ENCODE assay signal across 24 cellular contexts in genomic region chr2:182482511-182482910, GRCh38. TPM values are rescaled to one million over a fixed set of nuclear protein-coding genes. Genes with fewer than 3 reads are reported as not detected.
"Had no signal": no experiment of that assay in that cellular context is flagged by ENCODE, and none has a peak within 500 bp of the region (broad histone marks: within the 10 kb centered on the region; RNA-seq: fewer than 3 reads in every experiment).

No MANE protein-coding gene starts in this region.

- H3K9me3 ChIP-seq: adrenal gland, ascending aorta, lower lobe of right lung, right atrium auricular region, tibial artery had no signal

- H3K27me3 Mint-ChIP-seq: activated T-cell treated with anti-CD3 and anti-CD28 coated beads, Interleukin-2, amount 50 U/mL, for 24 hours; activated T-helper 17 cell treated with anti-CD3 and anti-CD28 coated beads, Interleukin-2, amount 50 U/mL, for 72 hours; central memory CD8-positive, alpha-beta T cell; progenitor cell of endocrine pancreas; stimulated activated naive CD8-positive, alpha-beta T cell treated with anti-CD3 and anti-CD28 coated beads, Interleukin-15, Interleukin-2, amounts not matched to agents 100 ng/mL and 50 ng/mL, for 24 hours had no signal

- H3K9me3 Mint-ChIP-seq: activated T-cell treated with anti-CD3 and anti-CD28 coated beads, Interleukin-2, amount 50 U/mL, for 24 hours; activated T-helper 17 cell treated with anti-CD3 and anti-CD28 coated beads, Interleukin-2, amount 50 U/mL, for 72 hours; stimulated activated naive CD8-positive, alpha-beta T cell treated with anti-CD3 and anti-CD28 coated beads, Interleukin-15, Interleukin-2, amounts not matched to agents 100 ng/mL and 50 ng/mL, for 24 hours had no signal

- DNase-seq: activated CD4-positive, alpha-beta T cell treated with anti-CD3 and anti-CD28 coated beads for 1 hour; activated T-cell treated with anti-CD3 and anti-CD28 coated beads, Interleukin-2, amount 50 U/mL, for 24 hours; adrenal gland; erythroblast; foreskin fibroblast; lower lobe of right lung; naive thymus-derived CD4-positive, alpha-beta T cell; stimulated activated CD4-positive, alpha-beta T cell treated with anti-CD3 and anti-CD28 coated beads, Interleukin-12 subunit alpha, Interleukin-12 subunit beta, amount 100 ng/mL, for 4 hours; T-helper 1 cell; tibial artery; WERI-Rb-1 had no signal

- H3K27ac ChIP-seq: adrenal gland, ascending aorta, coronary artery, lower lobe of right lung, right atrium auricular region, tibial artery, WERI-Rb-1 had no signal

- H3K36me3 ChIP-seq: adrenal gland, ascending aorta, lower lobe of right lung, right atrium auricular region, tibial artery, WERI-Rb-1 had no signal

- H3K27me3 ChIP-seq: adrenal gland, ascending aorta, right atrium auricular region, tibial artery had no signal

- H3K36me3 Mint-ChIP-seq: activated naive CD4-positive, alpha-beta T cell treated with anti-CD3 and anti-CD28 coated beads, Interleukin-2, amount 50 U/mL, for 72 hours; naive thymus-derived CD4-positive, alpha-beta T cell had no signal

- FAIRE-seq: endometrium, TTC549, urothelium cell line had no signal

- H3K4me1 Mint-ChIP-seq: activated T-helper 17 cell treated with anti-CD3 and anti-CD28 coated beads, Interleukin-2, amount 50 U/mL, for 72 hours; central memory CD8-positive, alpha-beta T cell; naive thymus-derived CD4-positive, alpha-beta T cell had no signal

- H3K4me3 ChIP-seq: adrenal gland, ascending aorta, coronary artery, lower lobe of right lung, right atrium auricular region, tibial artery had no signal

- H3K4me3 Mint-ChIP-seq: activated T-cell treated with anti-CD3 and anti-CD28 coated beads, Interleukin-2, amount 50 U/mL, for 24 hours; activated T-helper 17 cell treated with anti-CD3 and anti-CD28 coated beads, Interleukin-2, amount 50 U/mL, for 72 hours; central memory CD8-positive, alpha-beta T cell; naive thymus-derived CD4-positive, alpha-beta T cell; neural crest cell; stimulated activated naive CD8-positive, alpha-beta T cell treated with anti-CD3 and anti-CD28 coated beads, Interleukin-15, Interleukin-2, amounts not matched to agents 100 ng/mL and 50 ng/mL, for 24 hours had no signal

- H3K4me1 ChIP-seq: adrenal gland, ascending aorta, lower lobe of right lung, right atrium auricular region, tibial artery had no signal

- ATAC-seq: activated naive CD4-positive, alpha-beta T cell treated with anti-CD3 and anti-CD28 coated beads, Interleukin-2, amount 50 U/mL, for 72 hours; activated T-helper 17 cell treated with anti-CD3 and anti-CD28 coated beads, Interleukin-2, amount 50 U/mL, for 72 hours; left lobe of liver; lower lobe of right lung; naive thymus-derived CD4-positive, alpha-beta T cell had no signal

- H3K27ac Mint-ChIP-seq: activated naive CD4-positive, alpha-beta T cell treated with anti-CD3 and anti-CD28 coated beads, Interleukin-2, amount 50 U/mL, for 72 hours; activated T-cell treated with anti-CD3 and anti-CD28 coated beads, Interleukin-2, amount 50 U/mL, for 24 hours; activated T-helper 17 cell treated with anti-CD3 and anti-CD28 coated beads, Interleukin-2, amount 50 U/mL, for 72 hours; naive thymus-derived CD4-positive, alpha-beta T cell; progenitor cell of endocrine pancreas; stimulated activated naive CD8-positive, alpha-beta T cell treated with anti-CD3 and anti-CD28 coated beads, Interleukin-15, Interleukin-2, amounts not matched to agents 100 ng/mL and 50 ng/mL, for 24 hours had no signal

RNA-seq across cellular contexts. Expression of gene PDE1A, which starts 55.7 kb away (rescaled TPM):
- total RNA-seq: activated naive CD4-positive, alpha-beta T cell treated with anti-CD3 and anti-CD28 coated beads, Interleukin-2, amount 50 U/mL, for 72 hours; activated T-helper 17 cell treated with anti-CD3 and anti-CD28 coated beads, Interleukin-2, amount 50 U/mL, for 72 hours; naive thymus-derived CD4-positive, alpha-beta T cell had no signal
- polyA plus RNA-seq: naive thymus-derived CD4-positive, alpha-beta T cell had no signal
